In the genomic region with DNA sequence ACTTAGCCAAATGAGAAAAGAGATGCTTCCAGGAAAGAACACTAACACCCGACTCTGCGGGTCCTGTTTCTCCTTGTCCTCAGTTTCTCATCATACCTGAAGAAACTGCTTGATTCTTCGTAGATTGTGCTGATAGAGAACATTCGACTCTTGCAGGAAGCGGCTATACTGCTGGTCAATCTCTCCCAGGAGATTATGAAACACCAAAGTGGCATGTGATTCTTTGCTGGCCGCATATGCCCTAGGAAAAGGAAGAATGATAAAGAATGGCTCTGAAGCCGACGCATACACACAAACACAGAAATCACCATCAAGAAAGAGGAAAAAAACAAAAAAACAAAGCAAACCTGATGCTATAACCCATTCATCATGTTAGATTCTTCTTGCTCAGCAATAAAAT, we compare ENCODE assay signal across 26 cellular contexts. TPM values are rescaled to one million over a fixed set of nuclear protein-coding genes. Genes with fewer than 3 reads are reported as not detected.
DNase-seq lines count a peak whose midpoint lies in the region; TF ChIP-seq lines count a peak whose summit lies in the region.
"Had no signal": no experiment of that assay in that cellular context is flagged by ENCODE, and none has a peak within 500 bp of the region (broad histone marks: within the 10 kb centered on the region; RNA-seq: fewer than 3 reads in every experiment).

No MANE protein-coding gene starts in this region.

- H3K9me3 ChIP-seq in breast epithelium = no peaks in the 10 kb centered on the region
- no peaks in the 10 kb centered on the region for H3K9me3 ChIP-seq in mammary epithelial cell (replicated peaks; ENCODE audit: insufficient read depth, low read length)
- no peaks in the 10 kb centered on the region for H3K9me3 ChIP-seq in neural progenitor cell (ENCODE audit: low read depth)
- H3K9me3 ChIP-seq: colonic mucosa, prostate gland, thoracic aorta had no signal

- in situ Hi-C loops in mammary epithelial cell (cut with MboI; ENCODE audit: low sequenced_read_pairs in 2 of 2) = no loop called here

- CTCF ChIA-PET in mammary epithelial cell (lab: Charles Lee; ENCODE audit: low non-redundant PET) = no interaction called here

- peaks cover 29% of the 10 kb centered on the region for H3K4me1 Mint-ChIP-seq in neural progenitor cell
- H3K4me1 Mint-ChIP-seq: endodermal cell had no signal

- H3K79me2 ChIP-seq in mammary epithelial cell (ENCODE audit: insufficient read depth, low read length) (peaks cover 44% of the 10 kb centered on the region), neural progenitor cell (ENCODE audit: low read depth) (peaks cover 29% of the 10 kb centered on the region)

- H3K27me3 ChIP-seq in breast epithelium (no peaks in the 10 kb centered on the region), mammary epithelial cell (ENCODE audit: insufficient read depth, low read length) (no peaks in the 10 kb centered on the region), neural progenitor cell (no peaks in the 10 kb centered on the region)
- H3K27me3 ChIP-seq: colonic mucosa had no signal

- peak overlapping the region; percentile 43 to 65 for H3K27ac ChIP-seq in breast epithelium
- H3K27ac ChIP-seq in mammary epithelial cell (ENCODE audit: insufficient read depth, low read depth, low read length) = no peak overlapping the region
- no peak overlapping the region for H3K27ac ChIP-seq in neural progenitor cell
- H3K27ac ChIP-seq: colonic mucosa had no signal

- 95% methylated on average over 8 of the region's 8 CpGs for WGBS in mammary epithelial cell (ENCODE audit: low coverage, missing lambda C conversion rate)

- intact Hi-C loops in breast epithelium (cut with DNase I; ENCODE audit: low total_unique reads) (no loop called here), mammary epithelial cell (cut with micrococcal nuclease) (no loop called here)

- no peak for DNase-seq in breast epithelium (ENCODE audit: low spot score in 2 of 2)
- no peak for DNase-seq in mammary epithelial cell
- DNase-seq in amniotic epithelial cell (ENCODE audit: low read depth) = peak; percentile 34
- DNase-seq in neural progenitor cell (ENCODE audit: low spot score) = no peak
- no peak for DNase-seq in NCI-H446 (lab: John Stamatoyannopoulos, UW)
- DNase-seq in stimulated activated CD4-positive, alpha-beta T cell treated with anti-CD3 and anti-CD28 coated beads, Interleukin-4, amount 100 ng/mL, for 4 hours = no peak
- DNase-seq in midbrain (lab: John Stamatoyannopoulos, UW) = no peak
- DNase-seq in AG08395 (ENCODE audit: low spot score) = no peak
- DNase-seq: activated CD4-positive, CD25-positive, alpha-beta regulatory T cell; activated CD8-positive, alpha-beta memory T cell treated with anti-CD3 and anti-CD28 coated beads for 24 hours; activated naive CD8-positive, alpha-beta T cell treated with anti-CD3 and anti-CD28 coated beads, Interleukin-2, amount 10 ng/mL, durations not matched to agents 7 days and 5 days; activated T-cell treated with anti-CD3 and anti-CD28 coated beads, Interleukin-2, amount 50 U/mL, for 48 hours; endodermal cell; glutamatergic neuron; Karpas-422; NCI-H748 treated with DMSO at 0.1 percent for 48 hours; nephron progenitor cell; stimulated activated CD4-positive, alpha-beta T cell treated with anti-CD3 and anti-CD28 coated beads, Interleukin-1b, Interleukin-23, amount 100 ng/mL, for 48 hours; T-helper 9 cell had no signal

- H3K4me3 ChIP-seq in breast epithelium (no peak overlapping the region), mammary epithelial cell (replicated peaks in 1 of 3; ENCODE audit: insufficient read depth in 1 of 3, low read depth in 2 of 3, low read length in 3 of 3) (no peak overlapping the region), neural progenitor cell (no peak overlapping the region)
- H3K4me3 ChIP-seq: colonic mucosa, prostate gland, skin epidermis, thoracic aorta had no signal

- H4K20me1 ChIP-seq in mammary epithelial cell (ENCODE audit: insufficient read depth, low read length) (no peaks in the 10 kb centered on the region), neural progenitor cell (ENCODE audit: low read depth) (peaks cover 23% of the 10 kb centered on the region)

- no peak overlapping the region for H3K4me2 ChIP-seq in mammary epithelial cell (ENCODE audit: insufficient read depth, low read depth, low read length)
- H3K4me2 ChIP-seq in neural progenitor cell = peak overlapping the region; percentile 65

- H3K9ac ChIP-seq in mammary epithelial cell (ENCODE audit: insufficient read depth, low read length) = no peak overlapping the region
- no peak overlapping the region for H3K9ac ChIP-seq in neural progenitor cell

- no peak for TF ChIP-seq POLR2A in breast epithelium (IDR thresholded peaks at IDR 0.05)

- H3K36me3 ChIP-seq in breast epithelium = no peaks in the 10 kb centered on the region
- peaks cover 5% of the 10 kb centered on the region for H3K36me3 ChIP-seq in mammary epithelial cell (ENCODE audit: insufficient read depth, low read length)
- H3K36me3 ChIP-seq in neural progenitor cell = no peaks in the 10 kb centered on the region

- H3K27ac Mint-ChIP-seq in neural progenitor cell = no peak overlapping the region
- H3K27ac Mint-ChIP-seq: activated naive CD8-positive, alpha-beta T cell treated with anti-CD3 and anti-CD28 coated beads, Interleukin-2, amount 10 ng/mL, durations not matched to agents 7 days and 5 days; endodermal cell had no signal

- no TSS peak for BruUV-seq in mammary epithelial cell (replicated peaks; lab: Mats Ljungman, UMichigan)

- peaks cover 0 to 4% of the 10 kb centered on the region in 2 donors for H3K4me1 ChIP-seq in breast epithelium
- H3K4me1 ChIP-seq in mammary epithelial cell (ENCODE audit: insufficient read depth, low read length) = peaks cover 11% of the 10 kb centered on the region
- peaks cover 17% of the 10 kb centered on the region for H3K4me1 ChIP-seq in neural progenitor cell
- H3K4me1 ChIP-seq: colonic mucosa had no signal

- H3K4me3 Mint-ChIP-seq in neural progenitor cell = no peak overlapping the region
- H3K4me3 Mint-ChIP-seq: activated naive CD8-positive, alpha-beta T cell treated with anti-CD3 and anti-CD28 coated beads, Interleukin-2, amount 10 ng/mL, durations not matched to agents 7 days and 5 days; brain; endodermal cell; HFFc6; nephron progenitor cell; stimulated activated effector memory CD8-positive, alpha-beta T cell treated with anti-CD3 and anti-CD28 coated beads, Interleukin-12 subunit alpha, Interleukin-12 subunit beta, amount 100 ng/mL, for 72 hours had no signal

- TF ChIP-seq CTCF in breast epithelium (IDR thresholded peaks at IDR 0.05) (no peak), mammary epithelial cell (conservative IDR thresholded peaks at IDR 0.05 in 1 of 2, IDR thresholded peaks at IDR 0.05 in 1 of 2; ENCODE audit: extremely low read depth in 1 of 2, insufficient read depth in 1 of 2, low read depth in 1 of 2, low read length in 2 of 2) (no peak), neural progenitor cell (IDR thresholded peaks at IDR 0.05) (no peak)

- H3K9me3 Mint-ChIP-seq in neural progenitor cell = no peaks in the 10 kb centered on the region
- H3K9me3 Mint-ChIP-seq: activated naive CD8-positive, alpha-beta T cell treated with anti-CD3 and anti-CD28 coated beads, Interleukin-2, amount 10 ng/mL, durations not matched to agents 7 days and 5 days; brain; endodermal cell; HFFc6; nephron progenitor cell; stimulated activated effector memory CD8-positive, alpha-beta T cell treated with anti-CD3 and anti-CD28 coated beads, Interleukin-12 subunit alpha, Interleukin-12 subunit beta, amount 100 ng/mL, for 72 hours had no signal

- dilution Hi-C loops in mammary epithelial cell (cut with HindIII; ENCODE audit: low sequenced_read_pairs) = no loop called here

- no peaks in the 10 kb centered on the region for H3K27me3 Mint-ChIP-seq in neural progenitor cell (ENCODE audit: insufficient read depth, low read depth)
- H3K27me3 Mint-ChIP-seq: activated naive CD8-positive, alpha-beta T cell treated with anti-CD3 and anti-CD28 coated beads, Interleukin-2, amount 10 ng/mL, durations not matched to agents 7 days and 5 days; brain had no signal

- H2AFZ ChIP-seq in mammary epithelial cell (ENCODE audit: low read depth, low read length) = no peak overlapping the region
- H2AFZ ChIP-seq in neural progenitor cell (replicated peaks) = no peak overlapping the region

- peaks cover 25% of the 10 kb centered on the region for H3F3A ChIP-seq in neural progenitor cell (ENCODE audit: low read depth)

- H3K36me3 Mint-ChIP-seq in neural progenitor cell = peaks cover 12% of the 10 kb centered on the region

RNA-seq across cellular contexts. Expression of a gene that starts 41.8 kb away (rescaled TPM):
- 100 to 1,000 TPM; 193 to 322 (median 238) TPM for total RNA-seq in breast epithelium
- 100 to 1,000 TPM in 1 of 2 donors, 10 to 100 TPM in 1; 94.3 to 191 TPM for total RNA-seq in mammary epithelial cell
- polyA plus RNA-seq in mammary epithelial cell = 51.3 TPM
- polyA minus RNA-seq in mammary epithelial cell = 115 TPM
- total RNA-seq in neural progenitor cell (ENCODE audit: low replicate concordance) = 54.9 and 56.2 TPM in 2 replicates

RNA-seq across cellular contexts. Expression of a gene that starts 58.2 kb away (rescaled TPM):
- 100 to 1,000 TPM in 1 of 3 donors, 10 to 100 TPM in 2; 72.8 to 363 (median 78.9) TPM for total RNA-seq in breast epithelium
- total RNA-seq in mammary epithelial cell = 10 to 100 TPM in 1 of 2 donors, 1 to 10 TPM in 1; 1.7 to 10.5 TPM
- 1.2 TPM for polyA plus RNA-seq in mammary epithelial cell
- 5.2 TPM for polyA minus RNA-seq in mammary epithelial cell
- 6.7 and 10.0 TPM in 2 replicates for total RNA-seq in neural progenitor cell (ENCODE audit: low replicate concordance)

Comparison
In these comparisons a context has a peak if more than half of its experiments do, and no peak if none do; other contexts are left out.
1. H3K27ac ChIP-seq: peak in breast epithelium (2 of 2); none in mammary epithelial cell (single experiment) and neural progenitor cell (single experiment).